In genomic region chr17:72591500-72592241, GRCh38 we compare ENCODE assay signal across 1 cellular context.
TF ChIP-seq lines count a peak whose summit lies in the region.

No MANE protein-coding gene starts in this region.

TF ChIP-seq in GM23338, 12 proteins besides CTCF, POLR2A, EP300 and RAD21 (continued from another document):
- TF ChIP-seq STAT1 (IDR thresholded peaks at IDR 0.05; ENCODE audit: unreplicated experiment) (no peak), ZNF331 (CRISPR knock-in tag; IDR thresholded peaks at IDR 0.05; ENCODE audit: low read depth) (no peak)
